ENCODE assay signal across 8 cellular contexts in the genomic region with DNA sequence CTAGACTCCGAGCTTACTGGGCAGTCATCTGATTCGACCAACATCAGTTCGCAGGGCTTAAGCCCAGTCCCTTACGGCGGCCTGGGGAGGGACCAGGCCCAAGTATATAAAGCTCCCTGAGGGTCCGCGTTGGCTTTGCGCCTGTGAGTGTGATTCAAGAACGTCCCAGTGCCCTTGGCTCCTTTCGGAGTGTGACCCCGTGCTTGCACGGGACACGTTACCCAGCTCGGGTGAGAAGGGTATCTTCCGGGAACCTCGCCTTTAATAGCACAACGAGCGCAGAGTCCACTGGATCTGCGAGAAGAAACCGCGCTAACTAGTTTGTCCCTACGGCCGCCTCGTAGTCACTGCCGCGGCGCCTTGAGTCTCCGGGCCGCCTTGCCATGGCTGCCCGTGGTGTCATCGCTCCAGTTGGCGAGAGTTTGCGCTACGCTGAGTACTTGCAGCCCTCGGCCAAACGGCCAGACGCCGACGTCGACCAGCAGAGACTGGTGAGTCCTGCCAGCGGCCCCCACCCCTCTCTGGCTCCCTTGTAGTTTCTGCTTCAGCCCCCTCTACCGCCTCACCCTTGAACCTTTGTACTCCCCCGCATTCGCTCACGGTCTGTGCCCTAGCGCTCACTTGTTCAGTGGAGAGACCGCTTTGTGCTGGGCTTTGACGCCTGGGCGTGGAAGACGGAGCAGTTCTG. TPM values are rescaled to one million over a fixed set of nuclear protein-coding genes. Genes with fewer than 3 reads are reported as not detected.
A peak's percentile ranks its signal among the peaks of the same experiment; 100 is the strongest.
DNase-seq lines count a peak whose midpoint lies in the region; ATAC-seq and TF ChIP-seq lines count a peak whose summit lies in the region.

Gene DNAJC15, plus strand, starts transcription at position 343 of the 688 bp plus-strand sequence. Its CDS starts 41 bp downstream, at position 384.

- no peaks in the 10 kb centered on the region for H4K20me1 ChIP-seq in DOHH2 (ENCODE audit: control insufficient read depth, insufficient read depth, low read depth, low read length)

- peak within 1 kb of the TSS; percentile 96 for H3K4me3 ChIP-seq in DOHH2 (ENCODE audit: low read length)

- DNase-seq in LHCN-M2 (ENCODE audit: low read depth) (peak; percentile 84), caudate nucleus (lab: John Stamatoyannopoulos, UW) (peak in 60 of 61 donors; percentile 26 to 89 (median 72)), iris pigment epithelial cell (ENCODE audit: low read depth) (peak; percentile 87), amniotic stem cell (lab: John Stamatoyannopoulos, UW) (no peak)
- peak; percentile 18 to 68 (median 43) for DNase-seq in activated CD4-positive, CD25-positive, alpha-beta regulatory T cell (lab: John Stamatoyannopoulos, UW)
- peak; percentile 62 to 67 for DNase-seq in stimulated activated CD4-positive, alpha-beta T cell treated with anti-CD3 and anti-CD28 coated beads, Interleukin-12 subunit alpha, Interleukin-12 subunit beta, amount 100 ng/mL, for 24 hours (ENCODE audit: low read depth in 2 of 2)

- ATAC-seq in GM21723 (IDR thresholded peaks at IDR 0.05; ENCODE audit: unreplicated experiment) = peak; percentile 84

- TF ChIP-seq CTCF in DOHH2 (IDR thresholded peaks at IDR 0.05; ENCODE audit: low read depth, low read length, poor library complexity, severe bottlenecking) = peak; percentile 21

- H3F3A ChIP-seq in DOHH2 (ENCODE audit: control insufficient read depth, insufficient read depth) = no peaks in the 10 kb centered on the region

- peaks cover 28% of the 10 kb centered on the region for H3K36me3 ChIP-seq in DOHH2 (ENCODE audit: control insufficient read depth, low read length)

- H3K4me1 ChIP-seq in DOHH2 (ENCODE audit: control insufficient read depth, low read length) = peaks cover 36% of the 10 kb centered on the region

- no peaks in the 10 kb centered on the region for H3K9me2 ChIP-seq in DOHH2 (replicated peaks; ENCODE audit: control insufficient read depth, low read length)

- no peaks in the 10 kb centered on the region for H3K27me3 ChIP-seq in DOHH2 (ENCODE audit: control insufficient read depth, low read length)

- peak within 1 kb of the TSS; percentile 99 for H3K4me2 ChIP-seq in DOHH2 (ENCODE audit: low read length)

- H3K9me3 ChIP-seq in DOHH2 (ENCODE audit: control insufficient read depth, insufficient read depth, low read length) = no peaks in the 10 kb centered on the region

- H3K79me2 ChIP-seq in DOHH2 (ENCODE audit: control insufficient read depth, low read length) = peaks cover 49% of the 10 kb centered on the region

- H3K27ac ChIP-seq in DOHH2 (ENCODE audit: low read depth, low read length) (peak within 1 kb of the TSS; percentile 79), caudate nucleus (ENCODE audit: low read depth, low read length) (peak within 1 kb of the TSS; percentile 63)

RNA-seq across cellular contexts. Expression of gene DNAJC15, which starts in this region (rescaled TPM):
- 7.2 and 9.8 TPM in 2 replicates for total RNA-seq in LHCN-M2 (2014; rRNA removed)
- polyA plus RNA-seq in LHCN-M2 (2012) = 25.4 TPM
